9 cellular contexts compared by ENCODE assay signal in the genomic region with DNA sequence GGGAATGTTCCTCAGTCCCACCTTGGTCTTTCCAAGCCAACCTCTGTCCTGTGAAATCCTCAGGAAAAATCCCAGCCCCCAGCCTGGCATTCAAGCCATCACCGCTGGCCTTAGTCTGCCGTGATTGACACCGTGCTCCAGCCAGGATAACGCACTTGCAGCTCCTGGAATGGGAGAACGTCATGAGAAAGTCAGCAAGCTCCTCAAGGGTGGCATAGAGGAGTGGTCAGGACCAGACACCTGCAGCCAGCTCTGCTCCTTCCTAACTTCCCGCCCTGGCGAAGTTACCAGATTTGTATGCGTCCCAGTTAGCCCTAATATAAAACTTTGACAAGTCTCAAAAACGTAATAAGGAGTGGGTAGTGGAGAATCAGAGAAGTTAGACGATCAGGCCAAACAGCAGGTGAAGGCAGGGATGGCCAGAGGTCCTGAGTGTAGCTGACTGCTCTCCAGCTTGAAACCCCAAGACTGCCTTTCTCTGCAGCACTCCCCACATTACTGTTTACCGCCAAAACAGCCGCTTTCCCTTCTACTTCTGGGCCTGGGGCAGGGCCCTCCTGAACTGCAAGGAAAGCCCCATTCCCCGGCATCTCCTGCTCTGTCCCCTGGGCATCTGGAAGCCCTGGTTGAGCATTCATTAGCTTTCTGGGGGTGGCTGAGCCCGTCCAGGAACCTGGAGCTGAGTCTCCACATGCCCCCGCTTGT. TPM values are rescaled to one million over a fixed set of nuclear protein-coding genes. Genes with fewer than 3 reads are reported as not detected.
DNase-seq lines count a peak whose midpoint lies in the region; ATAC-seq and TF ChIP-seq lines count a peak whose summit lies in the region.
"Had no signal": no experiment of that assay in that cellular context is flagged by ENCODE, and none has a peak within 500 bp of the region (broad histone marks: within the 10 kb centered on the region; RNA-seq: fewer than 3 reads in every experiment).

No MANE protein-coding gene starts in this region.

- H3K36me3 ChIP-seq in RWPE2 (ENCODE audit: low read depth) = peaks cover 4% of the 10 kb centered on the region

- H3K36me3 Mint-ChIP-seq in CD4-positive, alpha-beta T cell (ENCODE audit: low read depth) = no peaks in the 10 kb centered on the region
- no peaks in the 10 kb centered on the region for H3K36me3 Mint-ChIP-seq in neural crest cell (ENCODE audit: low read depth)

- ATAC-seq in CD4-positive, alpha-beta T cell (ENCODE audit: poor library complexity) = no peak
- no peak for ATAC-seq in RWPE2 (ENCODE audit: low read depth)
- no peak for ATAC-seq in GM18909 (IDR thresholded peaks at IDR 0.05; ENCODE audit: poor library complexity, unreplicated experiment)
- ATAC-seq in HG03354 (IDR thresholded peaks at IDR 0.05; ENCODE audit: poor library complexity, severe bottlenecking, unreplicated experiment) = no peak
- no peak for ATAC-seq in HG03565 (IDR thresholded peaks at IDR 0.05; ENCODE audit: unreplicated experiment)

- no peak overlapping the region for H3K27ac ChIP-seq in CD4-positive, alpha-beta T cell (ENCODE audit: low read depth, low read length)
- peak overlapping the region; percentile 63 for H3K27ac ChIP-seq in RWPE2 (ENCODE audit: poor library complexity, severe bottlenecking)

- POLR2A ChIA-PET in CD4-positive, alpha-beta T cell (lab: Charles Lee) = no interaction called here

- H3K4me3 Mint-ChIP-seq in CD4-positive, alpha-beta T cell = peak overlapping the region; percentile 65
- peak overlapping the region; percentile 92 for H3K4me3 Mint-ChIP-seq in neural crest cell

- H3K27ac Mint-ChIP-seq in CD4-positive, alpha-beta T cell = no peak overlapping the region
- peak overlapping the region; percentile 57 for H3K27ac Mint-ChIP-seq in neural crest cell (ENCODE audit: unreplicated experiment)

- no peaks in the 10 kb centered on the region for H3K9me3 ChIP-seq in CD4-positive, alpha-beta T cell (ENCODE audit: control insufficient read depth, low read length)
- no peaks in the 10 kb centered on the region for H3K9me3 ChIP-seq in RWPE2 (ENCODE audit: severe bottlenecking)

- H3K4me1 Mint-ChIP-seq in CD4-positive, alpha-beta T cell (ENCODE audit: low read depth) = peaks cover 12% of the 10 kb centered on the region
- H3K4me1 Mint-ChIP-seq in neural crest cell = peaks cover 14% of the 10 kb centered on the region

- no peak for DNase-seq in CD4-positive, alpha-beta T cell
- DNase-seq in RWPE2 (ENCODE audit: low spot score) (no peak), epithelial cell of proximal tubule (ENCODE audit: low read depth) (no peak), neural crest cell (ENCODE audit: low read depth, low spot score) (no peak), dedifferentiated amniotic fluid mesenchymal stem cell (ENCODE audit: extremely low spot score) (no peak)
- DNase-seq: GOT3 had no signal

- H3K27me3 ChIP-seq in CD4-positive, alpha-beta T cell (ENCODE audit: control insufficient read depth, insufficient read depth, low read length) = peaks cover 60% of the 10 kb centered on the region
- no peaks in the 10 kb centered on the region for H3K27me3 ChIP-seq in RWPE2 (ENCODE audit: insufficient read depth, poor library complexity, severe bottlenecking)

- H3K4me1 ChIP-seq in RWPE2 (ENCODE audit: insufficient read depth, poor library complexity, severe bottlenecking) = peaks cover 30% of the 10 kb centered on the region

- no peak for TF ChIP-seq CTCF in CD4-positive, alpha-beta T cell (IDR thresholded peaks at IDR 0.05)
- TF ChIP-seq CTCF in RWPE2 (IDR thresholded peaks at IDR 0.05; ENCODE audit: poor library complexity, severe bottlenecking) (no peak), epithelial cell of proximal tubule (conservative IDR thresholded peaks at IDR 0.05; ENCODE audit: low read depth, low read length) (no peak), neural crest cell (conservative IDR thresholded peaks at IDR 0.05) (no peak)

- CTCF ChIA-PET in CD4-positive, alpha-beta T cell (lab: Charles Lee) = no interaction called here

- intact Hi-C loops in CD4-positive, alpha-beta T cell (cut with DNase I, micrococcal nuclease) = no loop called here

- H3K9me3 Mint-ChIP-seq in CD4-positive, alpha-beta T cell = no peaks in the 10 kb centered on the region
- H3K9me3 Mint-ChIP-seq in neural crest cell = no peaks in the 10 kb centered on the region

- H3K27me3 Mint-ChIP-seq in CD4-positive, alpha-beta T cell = peaks cover 84% of the 10 kb centered on the region
- peaks cover 41% of the 10 kb centered on the region for H3K27me3 Mint-ChIP-seq in neural crest cell (ENCODE audit: low read depth)

- peak overlapping the region; percentile 60 for H3K4me3 ChIP-seq in RWPE2 (ENCODE audit: severe bottlenecking)
- peak overlapping the region; percentile 74 for H3K4me3 ChIP-seq in epithelial cell of proximal tubule (ENCODE audit: low read depth, low read length)

RNA-seq across cellular contexts. Expression of gene DKK3, which starts 1.3 kb away (rescaled TPM):
- total RNA-seq in CD4-positive, alpha-beta T cell = under 1 TPM; 0.61 to 0.71 TPM
- total RNA-seq in epithelial cell of proximal tubule (54.5 and 133 TPM in 2 replicates), neural crest cell (17.6 and 21.0 TPM in 2 replicates)

Comparison
In these comparisons a context has a peak if more than half of its experiments do, and no peak if none do; other contexts are left out.
1. RNA of gene DKK3, which starts 1.3 kb away (total RNA-seq): 54.5 to 133 TPM in epithelial cell of proximal tubule and 17.6 to 21.0 TPM in neural crest cell; 0.61 to 0.71 TPM in CD4-positive, alpha-beta T cell; every median in the first group is over 10 times any median in the second.